ENCODE assay signal across 23 cellular contexts in the genomic region with DNA sequence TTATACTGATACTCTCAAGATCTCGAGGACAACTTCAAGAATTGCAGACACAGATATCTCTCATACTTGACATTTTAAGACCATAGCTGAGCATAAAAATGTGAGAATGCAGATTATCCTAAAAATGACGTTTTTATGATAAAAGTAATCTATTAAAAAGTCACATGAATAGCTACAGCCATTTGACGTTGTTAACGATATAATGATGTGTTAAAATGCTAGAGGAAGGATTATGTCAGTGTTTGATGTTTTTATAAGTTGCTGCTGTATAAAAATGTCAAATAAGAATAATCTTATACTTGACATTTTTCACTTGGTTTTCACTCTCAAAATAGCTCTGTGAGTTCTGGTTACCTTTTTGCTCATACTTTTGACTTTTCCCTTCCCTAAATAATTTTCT.
"Had no signal": no experiment of that assay in that cellular context is flagged by ENCODE, and none has a peak within 500 bp of the region (broad histone marks: within the 10 kb centered on the region; RNA-seq: fewer than 3 reads in every experiment).

No MANE protein-coding gene starts in this region.

- H3K9me3 ChIP-seq: esophagus squamous epithelium, gastroesophageal sphincter, heart left ventricle, left lung, lower lobe of right lung, mucosa of descending colon had no signal

- FAIRE-seq: colon, frontal cortex, islet of Langerhans, keratinocyte had no signal

- H3K27me3 ChIP-seq: dorsolateral prefrontal cortex, esophagus squamous epithelium, gastroesophageal sphincter, heart left ventricle, left lung had no signal

- H3K27ac ChIP-seq: coronary artery, dorsolateral prefrontal cortex, epithelial cell of prostate, esophagus squamous epithelium, foreskin keratinocyte, gastroesophageal sphincter, heart left ventricle, left lung, lower lobe of right lung had no signal

- H3K4me1 ChIP-seq: esophagus squamous epithelium, foreskin keratinocyte, gastroesophageal sphincter, heart left ventricle, left lung, lower lobe of right lung had no signal

- H3K4me3 ChIP-seq: coronary artery, dorsolateral prefrontal cortex, esophagus squamous epithelium, gastroesophageal sphincter, heart left ventricle, left lung, lower lobe of right lung, mucosa of descending colon had no signal

- H3K36me3 ChIP-seq: esophagus squamous epithelium, gastroesophageal sphincter, heart left ventricle, left lung, lower lobe of right lung had no signal

- DNase-seq: dermis blood vessel endothelial cell; dorsolateral prefrontal cortex; effector CD4-positive, alpha-beta T cell; effector memory CD4-positive, alpha-beta T cell; erythroblast; esophagus squamous epithelium; foreskin keratinocyte; heart left ventricle; hippocampal formation; left cardiac atrium; left lung; left ventricle myocardium superior; lower lobe of right lung; mesenchymal stem cell; mucosa of descending colon; naive B cell had no signal
